Comparison of ENCODE assay signal across 1 cellular context in the genomic region with DNA sequence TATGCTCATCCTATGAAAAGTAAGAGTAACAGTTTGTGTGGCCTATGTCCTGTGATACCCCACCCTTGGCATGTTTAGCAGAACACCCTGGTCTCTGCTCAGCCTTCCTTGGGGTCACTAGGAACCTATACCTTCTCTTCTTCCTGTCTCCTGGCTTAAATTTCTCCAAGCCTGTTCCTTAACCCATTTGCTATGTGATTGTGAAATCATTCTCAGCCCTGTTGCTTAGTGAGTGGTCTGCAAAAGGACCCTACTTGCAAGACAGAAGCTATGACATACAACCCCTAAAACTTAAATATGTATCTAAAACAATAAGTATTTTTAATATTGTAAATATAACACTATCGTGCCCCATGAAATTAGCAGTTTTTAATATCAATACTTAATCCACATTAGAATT.
TF ChIP-seq lines count a peak whose summit lies in the region.

No MANE protein-coding gene starts in this region.

TF ChIP-seq in WTC11, 78 proteins besides CTCF, POLR2A, EP300 and RAD21 (continued from another document):
- no peak for TF ChIP-seq MLX (CRISPR knock-in tag; IDR thresholded peaks at IDR 0.05)
- TF ChIP-seq MXD4 (CRISPR knock-in tag; IDR thresholded peaks at IDR 0.05; ENCODE audit: borderline replicate concordance), result no peak
- no peak for TF ChIP-seq ZNF416 (CRISPR knock-in tag; IDR thresholded peaks at IDR 0.05)
- TF ChIP-seq ATF1 (CRISPR knock-in tag; IDR thresholded peaks at IDR 0.05), result no peak
- TF ChIP-seq ZNF532 (CRISPR knock-in tag; IDR thresholded peaks at IDR 0.05; ENCODE audit: borderline replicate concordance), result no peak
- no peak for TF ChIP-seq ZNF138 (CRISPR knock-in tag; conservative IDR thresholded peaks at IDR 0.05)
- TF ChIP-seq ZNF423 (CRISPR knock-in tag; IDR thresholded peaks at IDR 0.05), result no peak
- TF ChIP-seq CBFB (CRISPR knock-in tag; IDR thresholded peaks at IDR 0.05; ENCODE audit: low read depth), result no peak
- no peak for TF ChIP-seq ESRRA (CRISPR knock-in tag; IDR thresholded peaks at IDR 0.05; ENCODE audit: borderline replicate concordance)
- TF ChIP-seq SMAD3 (CRISPR knock-in tag; IDR thresholded peaks at IDR 0.05; ENCODE audit: borderline replicate concordance), result no peak
- TF ChIP-seq GRHL2 (CRISPR knock-in tag; IDR thresholded peaks at IDR 0.05; ENCODE audit: insufficient replicate concordance, severe bottlenecking), result no peak
- TF ChIP-seq FOXK1 (CRISPR knock-in tag; IDR thresholded peaks at IDR 0.05), result no peak
